In genomic region chr4:6935961-6936360, GRCh38 we compare ENCODE assay signal across 14 cellular contexts.
"Had no signal": no experiment of that assay in that cellular context is flagged by ENCODE, and none has a peak within 500 bp of the region (broad histone marks: within the 10 kb centered on the region; RNA-seq: fewer than 3 reads in every experiment).

No MANE protein-coding gene starts in this region.

- H3K27me3 ChIP-seq: gastroesophageal sphincter, heart left ventricle had no signal

- H3K27me3 Mint-ChIP-seq: activated CD4-positive, alpha-beta T cell treated with anti-CD3 and anti-CD28 coated beads, Interleukin-2, amount 10 ng/mL, durations not matched to agents 24 days and 14 days had no signal

- H3K9me3 ChIP-seq: gastroesophageal sphincter, heart left ventricle had no signal

- H3K27ac ChIP-seq: gastroesophageal sphincter had no signal

- ATAC-seq: activated naive CD4-positive, alpha-beta T cell treated with anti-CD3 and anti-CD28 coated beads, Interleukin-2, amount 50 U/mL, for 72 hours; esophagus mucosa; gastroesophageal sphincter; heart left ventricle had no signal

- H3K27ac Mint-ChIP-seq: activated CD4-positive, alpha-beta T cell treated with anti-CD3 and anti-CD28 coated beads, Interleukin-2, amount 10 ng/mL, durations not matched to agents 24 days and 14 days had no signal

- H3K4me3 ChIP-seq: gastroesophageal sphincter, heart left ventricle had no signal

- DNase-seq: activated CD4-positive, alpha-beta T cell treated with anti-CD3 and anti-CD28 coated beads, Interleukin-2, amount 10 ng/mL, durations not matched to agents 24 days and 14 days; activated CD4-positive, CD25-positive, alpha-beta regulatory T cell; activated CD8-positive, alpha-beta memory T cell treated with anti-CD3 and anti-CD28 coated beads for 24 hours; activated CD8-positive, alpha-beta memory T cell treated with anti-CD3 and anti-CD28 coated beads, Interleukin-2, amount 50 U/mL, for 48 hours; activated gamma-delta T cell treated with Interleukin-2 at 50 U/mL for 16 hours; amniotic stem cell; effector CD8-positive, alpha-beta T cell; heart left ventricle; stimulated activated naive CD4-positive, alpha-beta T cell had no signal

- H3K4me3 Mint-ChIP-seq: activated CD4-positive, alpha-beta T cell treated with anti-CD3 and anti-CD28 coated beads, Interleukin-2, amount 10 ng/mL, durations not matched to agents 24 days and 14 days; nephron; T-helper 2 cell treated with Interferon-gamma antibody and Interleukin-4, amounts not matched to agents 5 μg/mL and 100 μg/mL, for 36 hours had no signal

- H3K9me3 Mint-ChIP-seq: activated CD4-positive, alpha-beta T cell treated with anti-CD3 and anti-CD28 coated beads, Interleukin-2, amount 10 ng/mL, durations not matched to agents 24 days and 14 days; T-helper 2 cell treated with Interferon-gamma antibody and Interleukin-4, amounts not matched to agents 5 μg/mL and 100 μg/mL, for 36 hours had no signal
